In the genomic region with DNA sequence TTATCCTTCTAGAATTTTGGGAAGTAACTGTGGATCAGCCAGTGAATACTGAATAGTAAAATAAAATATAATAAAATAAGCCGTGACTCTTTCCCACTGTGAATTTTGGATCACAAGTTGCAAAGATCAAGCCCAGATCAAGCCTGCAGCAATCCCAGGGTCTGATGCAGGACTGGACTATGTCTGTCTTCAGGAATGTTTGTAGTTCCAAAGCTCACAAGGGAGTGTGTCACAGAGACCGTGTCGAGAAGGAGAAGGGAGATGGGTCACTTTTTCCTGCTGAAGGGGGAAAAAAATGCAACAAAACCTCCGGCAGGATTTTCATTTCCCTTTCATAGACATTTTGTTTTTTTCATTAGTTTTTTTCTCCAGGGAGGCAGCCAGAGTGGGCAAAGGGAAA, we compare ENCODE assay signal across 26 cellular contexts.
A peak's percentile ranks its signal among the peaks of the same experiment; 100 is the strongest.
DNase-seq lines count a peak whose midpoint lies in the region; ATAC-seq, FAIRE-seq and TF ChIP-seq lines count a peak whose summit lies in the region.
"Had no signal": no experiment of that assay in that cellular context is flagged by ENCODE, and none has a peak within 500 bp of the region (broad histone marks: within the 10 kb centered on the region; RNA-seq: fewer than 3 reads in every experiment).

No MANE protein-coding gene starts in this region.

- no peak for TF ChIP-seq EP300 in esophagus muscularis mucosa (IDR thresholded peaks at IDR 0.05)
- TF ChIP-seq EP300 in HepG2 (IDR thresholded peaks at IDR 0.05; ENCODE audit: low read depth in 2 of 2, low read length in 2 of 2), result no peak
- TF ChIP-seq EP300 in HepG2 (CRISPR knock-in tag; IDR thresholded peaks at IDR 0.05; ENCODE audit: borderline replicate concordance), result no peak

- no peak for TF ChIP-seq POLR2A in esophagus muscularis mucosa (IDR thresholded peaks at IDR 0.05; ENCODE audit: low read depth)
- TF ChIP-seq POLR2A in HepG2 (IDR thresholded peaks at IDR 0.05; ENCODE audit: insufficient read depth in 1 of 2, low read depth in 2 of 2, low read length in 2 of 2), result no peak

- WGBS in esophagus muscularis mucosa, result 58% methylated on average over 4 of the region's 4 CpGs
- WGBS in HepG2 (ENCODE audit: low lambda C conversion rate), result 4% methylated on average over 4 of the region's 4 CpGs

- H3K27ac ChIP-seq in VCaP (peak overlapping the region; percentile 32; the same call in 1 of the 2 replicates), esophagus muscularis mucosa (replicated peaks in 1 of 4) (no peak overlapping the region), HepG2 (ENCODE audit: extremely low read length, insufficient read depth, low read length) (no peak overlapping the region)
- H3K27ac ChIP-seq: A549; BLaER1 treated with 17β-estradiol and CSF1 and Interleukin-3, amounts not matched to agents 10 nM and 100 nM had no signal

- ATAC-seq in HepG2, result peak; percentile 81
- no peak for ATAC-seq in stimulated activated memory B cell treated with anti-CD40 and anti-IgM and Interleukin-4, amounts not matched to agents 10 μg/mL and 1 μg/mL and 100 μg/mL, for 72 hours
- ATAC-seq: A549 had no signal

- H3K4me2 ChIP-seq in HepG2 (ENCODE audit: low read depth, low read length), result no peak overlapping the region
- H3K4me2 ChIP-seq: A549; BLaER1 treated with 17β-estradiol and CSF1 and Interleukin-3, amounts not matched to agents 10 nM and 100 nM had no signal

- no peaks in the 10 kb centered on the region for H3K4me1 Mint-ChIP-seq in stimulated activated memory B cell treated with anti-CD40 and anti-IgM and Interleukin-4, amounts not matched to agents 10 μg/mL and 1 μg/mL and 100 μg/mL, for 72 hours
- H3K4me1 Mint-ChIP-seq: CD14-positive monocyte; CD8-positive, alpha-beta memory T cell had no signal

- no peaks in the 10 kb centered on the region for H3K36me3 Mint-ChIP-seq in stimulated activated memory B cell treated with anti-CD40 and anti-IgM and Interleukin-4, amounts not matched to agents 10 μg/mL and 1 μg/mL and 100 μg/mL, for 72 hours
- H3K36me3 Mint-ChIP-seq: CD14-positive monocyte; CD8-positive, alpha-beta memory T cell had no signal

- no peak overlapping the region for H3K27ac Mint-ChIP-seq in stimulated activated memory B cell treated with anti-CD40 and anti-IgM and Interleukin-4, amounts not matched to agents 10 μg/mL and 1 μg/mL and 100 μg/mL, for 72 hours
- H3K27ac Mint-ChIP-seq: CD14-positive monocyte; CD4-positive, alpha-beta T cell; CD8-positive, alpha-beta memory T cell; HFFc6 had no signal

- no peak for TF ChIP-seq CTCF in VCaP (conservative IDR thresholded peaks at IDR 0.05)
- TF ChIP-seq CTCF in esophagus muscularis mucosa (IDR thresholded peaks at IDR 0.05), result no peak
- TF ChIP-seq CTCF in HepG2 (CRISPR knock-in tag; IDR thresholded peaks at IDR 0.05), result no peak

- H2AFZ ChIP-seq in HepG2 (ENCODE audit: low read length), result no peak overlapping the region

- no peaks in the 10 kb centered on the region for H3K4me1 ChIP-seq in esophagus muscularis mucosa
- H3K4me1 ChIP-seq in HepG2 (ENCODE audit: insufficient read depth, low read length), result no peaks in the 10 kb centered on the region
- H3K4me1 ChIP-seq: A549; BE2C; BLaER1 treated with 17β-estradiol and CSF1 and Interleukin-3, amounts not matched to agents 10 nM and 100 nM; HAP-1 had no signal

- no peak for TF ChIP-seq RAD21 in HepG2 (CRISPR knock-in tag; IDR thresholded peaks at IDR 0.05)

- no peaks in the 10 kb centered on the region for H4K20me1 ChIP-seq in HepG2 (ENCODE audit: insufficient read depth, low read length)
- H4K20me1 ChIP-seq: BLaER1 treated with 17β-estradiol and CSF1 and Interleukin-3, amounts not matched to agents 10 nM and 100 nM had no signal

- POLR2A ChIA-PET in HepG2 (lab: Yijun Ruan, JAX), result no interaction called here

- H3K27me3 ChIP-seq in esophagus muscularis mucosa, result peaks cover 0 to 38% (median 0%) of the 10 kb centered on the region in 4 donors
- peaks cover 0 to 14% of the 10 kb centered on the region in 2 experiments; a peak in 3 of 5 replicates for H3K27me3 ChIP-seq in HepG2 (ENCODE audit: control insufficient read depth in 1 of 2, insufficient read depth in 2 of 2, low read length in 2 of 2)
- H3K27me3 ChIP-seq: BE2C; BLaER1 treated with 17β-estradiol and CSF1 and Interleukin-3, amounts not matched to agents 10 nM and 100 nM had no signal

- DNase-seq in esophagus muscularis mucosa (ENCODE audit: extremely low spot score) (peak; percentile 34), HepG2 (ENCODE audit: low spot score) (peak; percentile 14), UCSD-AML1 (lab: John Stamatoyannopoulos, UW; ENCODE audit: unreplicated experiment) (no peak)
- DNase-seq in stimulated activated CD4-positive, alpha-beta T cell treated with anti-CD3 and anti-CD28 coated beads, Interleukin-2, amount 100 ng/mL, for 48 hours, result no peak
- DNase-seq: 8988T; ACHN; AML-193; BE2C; Calu3; CD4-positive, alpha-beta T cell; CD8-positive, alpha-beta memory T cell; COR-L47; DMS53; DMS79 treated with DMSO at 0.1 percent for 48 hours; GF-D8; GOT3; HFFc6 had no signal

- no peaks in the 10 kb centered on the region for H3K27me3 Mint-ChIP-seq in stimulated activated memory B cell treated with anti-CD40 and anti-IgM and Interleukin-4, amounts not matched to agents 10 μg/mL and 1 μg/mL and 100 μg/mL, for 72 hours

- intact Hi-C loops in esophagus muscularis mucosa (cut with DNase I) (no loop called here), HepG2 (cut with micrococcal nuclease; ENCODE audit: unreplicated experiment) (no loop called here)

- H3K4me3 ChIP-seq in esophagus muscularis mucosa (no peak overlapping the region), HepG2 (replicated peaks in 1 of 3; ENCODE audit: insufficient read depth in 1 of 3, low read depth in 2 of 3, low read length in 3 of 3) (no peak overlapping the region)
- H3K4me3 ChIP-seq: A549; BLaER1 treated with 17β-estradiol and CSF1 and Interleukin-3, amounts not matched to agents 10 nM and 100 nM; HAP-1 had no signal

- in situ Hi-C loops in HepG2 (cut with HindIII; ENCODE audit: extremely low pct_ligation_motif_present, low pct_unique_long_range_greater_than_20kb), result no loop called here

- H3K4me3 Mint-ChIP-seq in stimulated activated memory B cell treated with anti-CD40 and anti-IgM and Interleukin-4, amounts not matched to agents 10 μg/mL and 1 μg/mL and 100 μg/mL, for 72 hours, result no peak overlapping the region
- H3K4me3 Mint-ChIP-seq: CD14-positive monocyte; CD4-positive, alpha-beta T cell; CD8-positive, alpha-beta memory T cell; HFFc6 had no signal

- H3K9ac ChIP-seq in HepG2 (ENCODE audit: insufficient read depth, low read depth, low read length), result no peak overlapping the region
- H3K9ac ChIP-seq: BLaER1 treated with 17β-estradiol and CSF1 and Interleukin-3, amounts not matched to agents 10 nM and 100 nM had no signal

- BruUV-seq in HepG2 (replicated peaks; lab: Mats Ljungman, UMichigan), result no TSS peak

- H3K9me3 ChIP-seq in esophagus muscularis mucosa (no peaks in the 10 kb centered on the region), HepG2 (ENCODE audit: low read length) (no peaks in the 10 kb centered on the region)
- H3K9me3 ChIP-seq: A549; BE2C; BLaER1 treated with 17β-estradiol and CSF1 and Interleukin-3, amounts not matched to agents 10 nM and 100 nM; HAP-1 had no signal

- no peaks in the 10 kb centered on the region for H3K9me3 Mint-ChIP-seq in stimulated activated memory B cell treated with anti-CD40 and anti-IgM and Interleukin-4, amounts not matched to agents 10 μg/mL and 1 μg/mL and 100 μg/mL, for 72 hours
- H3K9me3 Mint-ChIP-seq: CD14-positive monocyte had no signal

- no peak for FAIRE-seq in HepG2 (lab: Jason Lieb, UNC)
- FAIRE-seq: A549, GM12891, GM18507, H54 had no signal

- CTCF ChIA-PET in HepG2 (lab: Yijun Ruan, JAX; ENCODE audit: low intra/inter-chr PET ratio, low total read pairs), result no interaction called here

- no peaks in the 10 kb centered on the region for H3K79me2 ChIP-seq in HepG2 (ENCODE audit: insufficient read depth, low read length)

- no peaks in the 10 kb centered on the region for H3K36me3 ChIP-seq in esophagus muscularis mucosa
- H3K36me3 ChIP-seq in HepG2 (replicated peaks in 1 of 2; ENCODE audit: control insufficient read depth in 1 of 2, insufficient read depth in 2 of 2, low read length in 2 of 2), result no peaks in the 10 kb centered on the region
- H3K36me3 ChIP-seq: BE2C; BLaER1 treated with 17β-estradiol and CSF1 and Interleukin-3, amounts not matched to agents 10 nM and 100 nM; HAP-1 had no signal

TF ChIP-seq in HepG2, 621 proteins besides CTCF, POLR2A, EP300 and RAD21:
- no peak for TF ChIP-seq FLYWCH1 (CRISPR knock-in tag; IDR thresholded peaks at IDR 0.05)
- peak; percentile 30; the same call in 1 of the 2 replicates for TF ChIP-seq HNF4A (CRISPR knock-in tag; IDR thresholded peaks at IDR 0.05)
- no peak for TF ChIP-seq MAF1 (CRISPR knock-in tag; IDR thresholded peaks at IDR 0.05; ENCODE audit: borderline replicate concordance)
- TF ChIP-seq ZNF660 (CRISPR knock-in tag; IDR thresholded peaks at IDR 0.05; ENCODE audit: borderline replicate concordance, low read depth), result no peak
- no peak for TF ChIP-seq ZNF720 (CRISPR knock-in tag; IDR thresholded peaks at IDR 0.05)

Comparison
In these comparisons a context has a peak if more than half of its experiments do, and no peak if none do; other contexts are left out.
1. DNase-seq: peak in esophagus muscularis mucosa (single experiment) and HepG2 (single experiment); none in UCSD-AML1 (single experiment) and stimulated activated CD4-positive, alpha-beta T cell treated with anti-CD3 and anti-CD28 coated beads, Interleukin-2, amount 100 ng/mL, for 48 hours (0 of 2).